ENCODE assay signal across 8 cellular contexts in the genomic region with DNA sequence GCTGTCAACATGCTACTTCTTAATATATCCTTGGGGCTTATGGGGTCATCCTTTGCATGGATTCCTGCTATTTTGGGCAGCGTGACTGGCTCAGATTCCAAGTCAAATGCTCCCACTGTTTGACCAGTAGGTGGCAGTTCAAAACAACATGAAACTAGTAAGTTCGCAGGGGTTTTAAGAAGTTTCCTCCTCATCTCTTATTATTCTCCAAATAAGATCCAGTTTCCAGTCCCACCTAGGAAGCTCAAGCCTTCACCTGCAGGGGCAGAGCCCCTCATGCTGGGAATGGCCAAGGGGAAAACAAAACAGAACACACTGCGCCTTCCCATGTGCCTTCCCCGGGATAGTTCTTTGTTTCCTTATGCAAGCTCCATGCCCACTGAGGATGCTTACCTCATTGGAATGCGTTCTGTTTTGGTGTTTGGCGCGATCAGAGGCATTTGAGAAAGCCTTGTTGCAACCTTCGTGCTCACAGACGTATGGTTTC.
DNase-seq lines count a peak whose midpoint lies in the region; ATAC-seq, FAIRE-seq and TF ChIP-seq lines count a peak whose summit lies in the region.

No MANE protein-coding gene starts in this region.

- no peaks in the 10 kb centered on the region for H3K27me3 Mint-ChIP-seq in astrocyte (ENCODE audit: low read depth, unreplicated experiment)
- H3K27me3 Mint-ChIP-seq in CD8-positive, alpha-beta T cell (ENCODE audit: low read depth): peaks cover 11% of the 10 kb centered on the region

- H3K27me3 ChIP-seq in astrocyte (ENCODE audit: insufficient read depth, low read length): no peaks in the 10 kb centered on the region
- H3K27me3 ChIP-seq in CD8-positive, alpha-beta T cell (ENCODE audit: insufficient read depth, low read length): no peaks in the 10 kb centered on the region

- H3K27ac ChIP-seq in astrocyte (ENCODE audit: low read depth, low read length): no peak overlapping the region
- H3K27ac ChIP-seq in CD8-positive, alpha-beta T cell (ENCODE audit: low read depth, low read length): no peak overlapping the region

- POLR2A ChIA-PET in CD8-positive, alpha-beta T cell (lab: Charles Lee): no interaction called here

- peak; percentile 9 for FAIRE-seq in astrocyte (lab: Jason Lieb, UNC)

- H3K36me3 ChIP-seq in astrocyte (ENCODE audit: insufficient read depth, low read length): peaks cover 3% of the 10 kb centered on the region
- no peaks in the 10 kb centered on the region for H3K36me3 ChIP-seq in CD8-positive, alpha-beta T cell (ENCODE audit: insufficient read depth, low read length)

- H3K79me2 ChIP-seq in astrocyte (ENCODE audit: insufficient read depth, low read length): no peaks in the 10 kb centered on the region

- no peaks in the 10 kb centered on the region for H3K36me3 Mint-ChIP-seq in astrocyte (ENCODE audit: low read depth, unreplicated experiment)
- H3K36me3 Mint-ChIP-seq in CD8-positive, alpha-beta T cell: no peaks in the 10 kb centered on the region

- H3K27ac Mint-ChIP-seq in astrocyte (ENCODE audit: unreplicated experiment): no peak overlapping the region
- no peak overlapping the region for H3K27ac Mint-ChIP-seq in CD8-positive, alpha-beta T cell

- no peak overlapping the region for H3K9ac ChIP-seq in astrocyte (ENCODE audit: low read length)

- peaks cover 3% of the 10 kb centered on the region for H3K4me1 ChIP-seq in astrocyte (ENCODE audit: insufficient read depth, low read length)
- no peaks in the 10 kb centered on the region for H3K4me1 ChIP-seq in CD8-positive, alpha-beta T cell (ENCODE audit: insufficient read depth, low read length)

- peak; percentile 95 for TF ChIP-seq CTCF in astrocyte (IDR thresholded peaks at IDR 0.05; ENCODE audit: insufficient read depth, low read depth, low read length)
- no peak for TF ChIP-seq CTCF in CD8-positive, alpha-beta T cell (IDR thresholded peaks at IDR 0.05)

- H3K4me1 Mint-ChIP-seq in astrocyte (ENCODE audit: low read depth, unreplicated experiment): peaks cover 4% of the 10 kb centered on the region
- no peaks in the 10 kb centered on the region for H3K4me1 Mint-ChIP-seq in CD8-positive, alpha-beta T cell (ENCODE audit: low read depth)

- DNase-seq in DMS53 (lab: John Stamatoyannopoulos, UW): peak; percentile 67
- peak; percentile 82 to 88 for DNase-seq in Kasumi-1 (lab: John Stamatoyannopoulos, UW)
- DNase-seq in astrocyte (ENCODE audit: low read depth): peak; percentile 49
- DNase-seq in iPS DF 4.7 (ENCODE audit: extremely low read depth, low spot score): peak; percentile 22
- peak; percentile 81 for DNase-seq in superior temporal gyrus (ENCODE audit: extremely low spot score)
- DNase-seq in NCI-H1436 (lab: John Stamatoyannopoulos, UW): no peak
- DNase-seq in NCI-H774 (lab: John Stamatoyannopoulos, UW): no peak
- no peak for DNase-seq in CD8-positive, alpha-beta T cell

- CTCF ChIA-PET in CD8-positive, alpha-beta T cell (lab: Charles Lee): interaction anchor here (0.7 to 2.1 kb wide), 6 partner anchors 9 to 866 kb away, joined by 3 to 14 read pairs (median 4); no protein-coding TSS in a partner anchor

- H4K20me1 ChIP-seq in astrocyte (ENCODE audit: insufficient read depth, low read length): no peaks in the 10 kb centered on the region

- no peaks in the 10 kb centered on the region for H3K9me3 ChIP-seq in astrocyte (ENCODE audit: insufficient read depth, low read depth, low read length)
- H3K9me3 ChIP-seq in CD8-positive, alpha-beta T cell (ENCODE audit: low read length): no peaks in the 10 kb centered on the region

- peak overlapping the region; percentile 27 for H2AFZ ChIP-seq in astrocyte (ENCODE audit: low read depth, low read length)

- ATAC-seq in CD8-positive, alpha-beta T cell: no peak

- H3K9me3 Mint-ChIP-seq in astrocyte (ENCODE audit: unreplicated experiment): no peaks in the 10 kb centered on the region
- no peaks in the 10 kb centered on the region for H3K9me3 Mint-ChIP-seq in CD8-positive, alpha-beta T cell

- H3K4me3 Mint-ChIP-seq in astrocyte (ENCODE audit: unreplicated experiment): no peak overlapping the region
- no peak overlapping the region for H3K4me3 Mint-ChIP-seq in CD8-positive, alpha-beta T cell

- no peak overlapping the region for H3K4me3 ChIP-seq in astrocyte (ENCODE audit: insufficient read depth, low read depth, low read length)
- no peak overlapping the region for H3K4me3 ChIP-seq in CD8-positive, alpha-beta T cell (ENCODE audit: low read depth, low read length)

- intact Hi-C loops in CD8-positive, alpha-beta T cell (cut with DNase I, micrococcal nuclease): loop anchor here in 1 of 2 experiments (1.0 kb wide), 1 partner anchor 34 kb away; no protein-coding TSS in a partner anchor

- peak overlapping the region; percentile 46 for H3K4me2 ChIP-seq in astrocyte (ENCODE audit: low read length)

Comparison
In these comparisons a context has a peak if more than half of its experiments do, and no peak if none do; other contexts are left out.
1. DNase-seq: peak in DMS53 (single experiment), Kasumi-1 (2 of 2), astrocyte (single experiment), iPS DF 4.7 (single experiment) and superior temporal gyrus (single experiment); none in NCI-H1436 (single experiment), NCI-H774 (single experiment) and CD8-positive, alpha-beta T cell (0 of 7).